4 cellular contexts compared by ENCODE assay signal in the genomic region with DNA sequence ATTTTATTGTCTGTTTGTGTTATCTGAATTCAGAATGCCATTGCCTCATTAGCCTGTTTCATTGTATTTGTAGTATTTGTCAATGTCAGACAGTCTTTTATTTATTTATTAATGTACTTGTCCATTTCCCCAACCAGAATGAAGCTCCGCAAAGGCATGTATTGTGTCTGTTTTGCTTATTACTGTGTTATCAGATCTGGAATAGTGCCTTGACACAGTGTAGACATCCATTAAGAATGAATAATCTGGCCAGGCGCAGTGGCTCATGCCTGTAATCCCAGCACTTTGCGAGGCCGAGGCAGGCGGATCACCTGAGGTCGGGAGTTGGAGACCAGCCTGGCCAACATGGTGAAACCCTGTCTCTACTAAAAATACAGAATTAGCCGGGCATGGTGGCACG. TPM values are rescaled to one million over a fixed set of nuclear protein-coding genes. Genes with fewer than 3 reads are reported as not detected.
"Had no signal": no experiment of that assay in that cellular context is flagged by ENCODE, and none has a peak within 500 bp of the region (broad histone marks: within the 10 kb centered on the region; RNA-seq: fewer than 3 reads in every experiment).

No MANE protein-coding gene starts in this region.

RNA-seq across cellular contexts. Expression of a gene that starts 46.4 kb away (rescaled TPM):
- total RNA-seq: LHCN-M2, M059J, MCF 10A, NCI-H460 had no signal
